Comparison of ENCODE assay signal across 28 cellular contexts in the genomic region with DNA sequence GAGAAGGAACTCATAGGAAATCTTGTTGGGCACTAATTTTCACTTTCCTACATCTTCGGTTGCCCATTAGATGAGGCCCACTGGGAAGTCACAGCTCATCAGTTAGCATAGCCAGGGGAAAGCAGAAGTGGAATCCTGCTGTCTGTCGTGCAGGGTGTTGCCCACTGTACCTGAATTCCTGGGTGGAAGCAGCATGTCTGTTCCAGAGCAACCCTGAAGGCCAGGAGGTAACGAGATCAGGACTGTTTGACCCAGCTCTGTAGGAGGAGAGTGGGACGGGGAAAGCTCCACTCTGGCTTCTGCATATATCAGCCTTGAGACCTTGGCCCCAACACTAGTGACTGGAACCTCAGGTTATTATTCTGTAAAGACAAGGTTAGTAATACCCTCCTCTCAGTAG.
"Had no signal": no experiment of that assay in that cellular context is flagged by ENCODE, and none has a peak within 500 bp of the region (broad histone marks: within the 10 kb centered on the region; RNA-seq: fewer than 3 reads in every experiment).

No MANE protein-coding gene starts in this region.

- H3K27ac Mint-ChIP-seq: naive thymus-derived CD8-positive, alpha-beta T cell; natural killer cell treated with Interleukin-12 subunit alpha and Interleukin-12 subunit beta and Interleukin-15 and Interleukin-18, amount 100 ng/mL, for 72 hours; nephron progenitor cell; progenitor cell of endocrine pancreas; stimulated activated effector memory CD8-positive, alpha-beta T cell treated with anti-CD3 and anti-CD28 coated beads, Interleukin-12 subunit alpha, Interleukin-12 subunit beta, amount 100 ng/mL, for 72 hours; stimulated activated naive B cell treated with anti-CD40 and anti-IgM and Interleukin-4, amounts not matched to agents 10 μg/mL and 1 μg/mL and 100 μg/mL, for 72 hours; stimulated activated naive CD8-positive, alpha-beta T cell treated with anti-CD3 and anti-CD28 coated beads, Interleukin-15, Interleukin-2, amounts not matched to agents 100 ng/mL and 50 ng/mL, for 24 hours had no signal

- H3K9me3 ChIP-seq: neutrophil, ovary, right lobe of liver, thoracic aorta, thyroid gland, upper lobe of right lung, uterus had no signal

- H3K4me3 ChIP-seq: ovary, psoas muscle, right lobe of liver, sigmoid colon, stomach, thoracic aorta, thyroid gland, tibial nerve, upper lobe of right lung, uterus had no signal

- DNase-seq: naive thymus-derived CD8-positive, alpha-beta T cell; nephron progenitor cell; nucleus accumbens; ovary; psoas muscle; right cardiac atrium; right lobe of liver; sigmoid colon; small intestine; stimulated activated CD4-positive, alpha-beta T cell treated with anti-CD3 and anti-CD28 coated beads, Interleukin-15, amount 100 ng/mL, for 24 hours; stimulated activated CD4-positive, alpha-beta T cell treated with anti-CD3 and anti-CD28 coated beads, Interleukin-2, amount 100 ng/mL, for 24 hours; stimulated activated CD4-positive, alpha-beta T cell treated with anti-CD3 and anti-CD28 coated beads, Interleukin-2, amount 100 ng/mL, for 48 hours; stimulated activated CD4-positive, alpha-beta T cell treated with anti-CD3 and anti-CD28 coated beads, Interleukin-4, amount 100 ng/mL, for 24 hours; stimulated activated naive B cell treated with anti-CD40 and anti-IgM and Interleukin-4, amounts not matched to agents 10 μg/mL and 1 μg/mL and 100 μg/mL, for 72 hours; stimulated activated naive CD4-positive, alpha-beta T cell treated with Interleukin-2 at 50 U/mL for 16 hours; stomach; thyroid gland; upper lobe of right lung; uterus had no signal

- H3K27ac ChIP-seq: neutrophil, ovary, parathyroid adenoma, psoas muscle, right lobe of liver, sigmoid colon, stomach, thoracic aorta, thyroid gland, tibial nerve, upper lobe of right lung, uterus had no signal

- H3K4me1 ChIP-seq: parathyroid adenoma, psoas muscle, right lobe of liver, sigmoid colon, stomach, thyroid gland, tibial nerve, upper lobe of right lung, uterus had no signal

- H3K79me2 ChIP-seq: parathyroid adenoma had no signal

- H3K27me3 ChIP-seq: neutrophil, ovary, right lobe of liver, sigmoid colon, stomach, thyroid gland, tibial nerve, upper lobe of right lung, uterus had no signal

- H3K4me3 Mint-ChIP-seq: naive thymus-derived CD8-positive, alpha-beta T cell; natural killer cell treated with Interleukin-12 subunit alpha and Interleukin-12 subunit beta and Interleukin-15 and Interleukin-18, amount 100 ng/mL, for 72 hours; nephron progenitor cell; neural crest cell; stimulated activated effector memory CD8-positive, alpha-beta T cell treated with anti-CD3 and anti-CD28 coated beads, Interleukin-12 subunit alpha, Interleukin-12 subunit beta, amount 100 ng/mL, for 72 hours; stimulated activated naive B cell treated with anti-CD40 and anti-IgM and Interleukin-4, amounts not matched to agents 10 μg/mL and 1 μg/mL and 100 μg/mL, for 72 hours; stimulated activated naive CD8-positive, alpha-beta T cell treated with anti-CD3 and anti-CD28 coated beads, Interleukin-15, Interleukin-2, amounts not matched to agents 100 ng/mL and 50 ng/mL, for 24 hours had no signal

- H2AFZ ChIP-seq: parathyroid adenoma had no signal

- H3K9ac ChIP-seq: parathyroid adenoma had no signal

- H3K27me3 Mint-ChIP-seq: stimulated activated naive B cell treated with anti-CD40 and anti-IgM and Interleukin-4, amounts not matched to agents 10 μg/mL and 1 μg/mL and 100 μg/mL, for 72 hours had no signal

- H3K9me3 Mint-ChIP-seq: natural killer cell treated with Interleukin-12 subunit alpha and Interleukin-12 subunit beta and Interleukin-15 and Interleukin-18, amount 100 ng/mL, for 72 hours had no signal

- H3K36me3 Mint-ChIP-seq: stimulated activated effector memory CD8-positive, alpha-beta T cell treated with anti-CD3 and anti-CD28 coated beads, Interleukin-12 subunit alpha, Interleukin-12 subunit beta, amount 100 ng/mL, for 72 hours had no signal

- H3K36me3 ChIP-seq: neutrophil, ovary, right lobe of liver, sigmoid colon, thoracic aorta, thyroid gland, upper lobe of right lung, uterus had no signal

- H3K4me1 Mint-ChIP-seq: nephron progenitor cell; stimulated activated effector memory CD8-positive, alpha-beta T cell treated with anti-CD3 and anti-CD28 coated beads, Interleukin-12 subunit alpha, Interleukin-12 subunit beta, amount 100 ng/mL, for 72 hours had no signal

- ATAC-seq: naive thymus-derived CD8-positive, alpha-beta T cell; natural killer cell treated with Interleukin-12 subunit alpha and Interleukin-12 subunit beta and Interleukin-15 and Interleukin-18, amount 100 ng/mL, for 72 hours; psoas muscle; right cardiac atrium; right lobe of liver; stimulated activated effector memory CD8-positive, alpha-beta T cell treated with anti-CD3 and anti-CD28 coated beads, Interleukin-12 subunit alpha, Interleukin-12 subunit beta, amount 100 ng/mL, for 72 hours; stimulated activated naive B cell treated with anti-CD40 and anti-IgM and Interleukin-4, amounts not matched to agents 10 μg/mL and 1 μg/mL and 100 μg/mL, for 72 hours; upper lobe of right lung had no signal
